ENCODE assay signal across 21 cellular contexts in the genomic region with DNA sequence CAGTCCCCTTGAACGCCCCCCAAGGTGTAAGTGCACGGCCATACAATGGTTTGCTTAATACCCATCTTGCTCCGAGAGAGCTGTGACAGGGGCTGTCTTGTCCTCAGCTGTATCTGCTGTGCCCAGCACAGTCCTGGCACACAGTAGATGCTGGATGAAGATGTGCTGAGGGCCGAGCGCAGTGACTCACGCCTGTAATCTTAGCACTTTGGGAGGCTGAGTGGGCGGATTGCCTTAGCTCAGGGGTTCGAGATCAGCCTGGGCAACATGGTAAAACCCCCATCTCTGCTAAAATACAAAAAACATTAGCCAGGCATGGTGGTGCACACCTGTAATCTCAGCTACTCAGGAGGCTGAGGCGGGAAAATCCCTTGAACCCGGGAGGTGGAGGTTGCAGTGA. TPM values are rescaled to one million over a fixed set of nuclear protein-coding genes. Genes with fewer than 3 reads are reported as not detected.
DNase-seq lines count a peak whose midpoint lies in the region; ATAC-seq and TF ChIP-seq lines count a peak whose summit lies in the region.
"Had no signal": no experiment of that assay in that cellular context is flagged by ENCODE, and none has a peak within 500 bp of the region (broad histone marks: within the 10 kb centered on the region; RNA-seq: fewer than 3 reads in every experiment).

No MANE protein-coding gene starts in this region.

- H3K27me3 Mint-ChIP-seq in HFFc6 (ENCODE audit: insufficient read depth) (peaks cover 5% of the 10 kb centered on the region; the same call in 1 of the 2 replicates), nephron progenitor cell (ENCODE audit: low read depth, poor library complexity) (peaks cover 4% of the 10 kb centered on the region)
- H3K27me3 Mint-ChIP-seq in effector memory CD8-positive, alpha-beta T cell: peaks cover 31 to 60% of the 10 kb centered on the region in 2 donors
- peaks cover 35% of the 10 kb centered on the region for H3K27me3 Mint-ChIP-seq in activated T-cell treated with anti-CD3 and anti-CD28 coated beads, Interleukin-2, amount 50 U/mL, for 4 hours (ENCODE audit: low read depth)

- no peaks in the 10 kb centered on the region for H3K9me3 Mint-ChIP-seq in HFFc6
- H3K9me3 Mint-ChIP-seq in effector memory CD8-positive, alpha-beta T cell: no peaks in the 10 kb centered on the region
- H3K9me3 Mint-ChIP-seq in nephron progenitor cell: no peaks in the 10 kb centered on the region
- H3K9me3 Mint-ChIP-seq in activated T-cell treated with anti-CD3 and anti-CD28 coated beads, Interleukin-2, amount 50 U/mL, for 4 hours: no peaks in the 10 kb centered on the region
- H3K9me3 Mint-ChIP-seq: activated naive CD4-positive, alpha-beta T cell treated with anti-CD3 and anti-CD28 coated beads, Interleukin-2, amount 50 U/mL, for 72 hours; activated T-cell treated with anti-CD3 and anti-CD28 coated beads, Interleukin-2, amount 50 U/mL, for 24 hours had no signal

- DNase-seq in HFFc6 (no peak), nephron progenitor cell (no peak), NCI-H1105 (lab: John Stamatoyannopoulos, UW) (no peak), mucosa of descending colon (no peak), brain microvascular endothelial cell (no peak)
- DNase-seq in effector memory CD8-positive, alpha-beta T cell: no peak
- no peak for DNase-seq in activated T-cell treated with anti-CD3 and anti-CD28 coated beads, Interleukin-2, amount 50 U/mL, for 4 hours
- DNase-seq: activated CD4-positive, alpha-beta T cell treated with anti-CD3 and anti-CD28 coated beads, Interleukin-2, amount 50 U/mL, for 48 hours; activated T-cell treated with anti-CD3 and anti-CD28 coated beads, Interleukin-2, amount 50 U/mL, for 24 hours; MM.1S; NCI-H187; NK-92 treated with Interleukin-12 subunit alpha and Interleukin-12 subunit beta, amount 100 ng/mL, for 24 hours; psoas muscle; stimulated activated CD4-positive, alpha-beta T cell treated with anti-CD3 and anti-CD28 coated beads, Interleukin-12 subunit alpha, Interleukin-12 subunit beta, amount 100 ng/mL, for 4 hours had no signal

- H3K36me3 Mint-ChIP-seq in HFFc6 (ENCODE audit: low read depth) (no peaks in the 10 kb centered on the region), nephron progenitor cell (ENCODE audit: low read depth) (no peaks in the 10 kb centered on the region)
- H3K36me3 Mint-ChIP-seq in effector memory CD8-positive, alpha-beta T cell (ENCODE audit: insufficient read depth): peaks cover 3% of the 10 kb centered on the region
- no peaks in the 10 kb centered on the region for H3K36me3 Mint-ChIP-seq in activated T-cell treated with anti-CD3 and anti-CD28 coated beads, Interleukin-2, amount 50 U/mL, for 4 hours (ENCODE audit: insufficient read depth)
- H3K36me3 Mint-ChIP-seq: activated naive CD4-positive, alpha-beta T cell treated with anti-CD3 and anti-CD28 coated beads, Interleukin-2, amount 50 U/mL, for 72 hours; naive thymus-derived CD4-positive, alpha-beta T cell had no signal

- H3K27ac ChIP-seq in 22Rv1: peak overlapping the region; percentile 54
- H3K27ac ChIP-seq in brain microvascular endothelial cell: no peak overlapping the region
- H3K27ac ChIP-seq: epithelial cell of prostate, psoas muscle had no signal

- H3K27me3 ChIP-seq in brain microvascular endothelial cell (replicated peaks): no peaks in the 10 kb centered on the region

- no peak for TF ChIP-seq CTCF in 22Rv1 (IDR thresholded peaks at IDR 0.05)
- TF ChIP-seq CTCF in HFFc6 (IDR thresholded peaks at IDR 0.05): no peak
- TF ChIP-seq CTCF in nephron progenitor cell (IDR thresholded peaks at IDR 0.05): no peak
- TF ChIP-seq CTCF in mucosa of descending colon (IDR thresholded peaks at IDR 0.05): no peak
- no peak for TF ChIP-seq CTCF in brain microvascular endothelial cell (IDR thresholded peaks at IDR 0.05; ENCODE audit: low read depth, low read length, missing control alignments)

- H3K36me3 ChIP-seq in mucosa of descending colon (ENCODE audit: low read depth) (no peaks in the 10 kb centered on the region), brain microvascular endothelial cell (replicated peaks) (no peaks in the 10 kb centered on the region)

- no peak for ATAC-seq in effector memory CD8-positive, alpha-beta T cell (replicated peaks)
- no peak for ATAC-seq in mucosa of descending colon
- no peak for ATAC-seq in activated T-cell treated with anti-CD3 and anti-CD28 coated beads, Interleukin-2, amount 50 U/mL, for 4 hours

- no peaks in the 10 kb centered on the region for H3K9me3 ChIP-seq in mucosa of descending colon
- H3K9me3 ChIP-seq: psoas muscle had no signal

- peak overlapping the region; percentile 92 for H3K27ac Mint-ChIP-seq in HFFc6
- H3K27ac Mint-ChIP-seq in effector memory CD8-positive, alpha-beta T cell: no peak overlapping the region
- H3K27ac Mint-ChIP-seq in nephron progenitor cell: no peak overlapping the region
- H3K27ac Mint-ChIP-seq: activated naive CD4-positive, alpha-beta T cell treated with anti-CD3 and anti-CD28 coated beads, Interleukin-2, amount 50 U/mL, for 72 hours; activated T-cell treated with anti-CD3 and anti-CD28 coated beads, Interleukin-2, amount 50 U/mL, for 24 hours had no signal

- H3K4me1 Mint-ChIP-seq in HFFc6 (ENCODE audit: low read depth) (peaks cover 46% of the 10 kb centered on the region), nephron progenitor cell (peaks cover 65% of the 10 kb centered on the region)
- peaks cover 13 to 19% of the 10 kb centered on the region in 2 donors for H3K4me1 Mint-ChIP-seq in effector memory CD8-positive, alpha-beta T cell (ENCODE audit: low read depth in 2 of 2)
- H3K4me1 Mint-ChIP-seq in activated T-cell treated with anti-CD3 and anti-CD28 coated beads, Interleukin-2, amount 50 U/mL, for 4 hours (ENCODE audit: low read depth): peaks cover 19% of the 10 kb centered on the region

- intact Hi-C loops in mucosa of descending colon (cut with DNase I, micrococcal nuclease): no loop called here

- in situ Hi-C loops in brain microvascular endothelial cell (cut with HindIII; ENCODE audit: low pct_ligation_motif_present, low sequenced_read_pairs): no loop called here

- peaks cover 13% of the 10 kb centered on the region for H3K4me1 ChIP-seq in mucosa of descending colon (ENCODE audit: low read depth)
- H3K4me1 ChIP-seq: psoas muscle had no signal

- no peak overlapping the region for H3K4me3 ChIP-seq in mucosa of descending colon
- no peak overlapping the region for H3K4me3 ChIP-seq in brain microvascular endothelial cell (ENCODE audit: low read depth, low read length)

- peak overlapping the region; percentile 87; the same call in 1 of the 2 replicates for H3K4me3 Mint-ChIP-seq in HFFc6
- H3K4me3 Mint-ChIP-seq in effector memory CD8-positive, alpha-beta T cell: peak overlapping the region; percentile 70 to 73
- peak overlapping the region; percentile 76 for H3K4me3 Mint-ChIP-seq in nephron progenitor cell
- no peak overlapping the region for H3K4me3 Mint-ChIP-seq in activated T-cell treated with anti-CD3 and anti-CD28 coated beads, Interleukin-2, amount 50 U/mL, for 4 hours

RNA-seq across cellular contexts. Expression of a gene that starts 53.6 kb away (rescaled TPM):
- total RNA-seq in HFFc6 (2021; fragmentation: NEBNext Ultra II Directional; extraction: Animal tissue kit (Norgen Biotek cat#: 25700)): under 1 TPM in 2 of 6 experiments, not detected in 4; 0.14 to 0.20 TPM
- total RNA-seq in mucosa of descending colon: not detected
- total RNA-seq in activated T-cell treated with anti-CD3 and anti-CD28 coated beads, Interleukin-2, amount 50 U/mL, for 4 hours: not detected
- total RNA-seq: A673; frontal cortex; lower leg skin; naive thymus-derived CD4-positive, alpha-beta T cell; psoas muscle had no signal

RNA-seq across cellular contexts. Expression of a gene that starts 58.6 kb away (rescaled TPM):
- total RNA-seq in HFFc6 (2021; fragmentation: NEBNext Ultra II Directional; extraction: Animal tissue kit (Norgen Biotek cat#: 25700)): 10 to 100 TPM; 81.6 to 90.0 (median 87.7) TPM
- total RNA-seq in mucosa of descending colon: 10 to 100 TPM; 22.0 to 32.0 (median 26.2) TPM
- 100 to 1,000 TPM in 1 of 3 donors, 10 to 100 TPM in 2; 93.4 to 111 (median 96.6) TPM for total RNA-seq in activated T-cell treated with anti-CD3 and anti-CD28 coated beads, Interleukin-2, amount 50 U/mL, for 4 hours
